30 cellular contexts compared by ENCODE assay signal in genomic region chr5:106962464-106963230, GRCh38.
"Had no signal": no experiment of that assay in that cellular context is flagged by ENCODE, and none has a peak within 500 bp of the region (broad histone marks: within the 10 kb centered on the region; RNA-seq: fewer than 3 reads in every experiment).

No MANE protein-coding gene starts in this region.

- H3K4me3 ChIP-seq: body of pancreas, coronary artery, dorsolateral prefrontal cortex, gastrocnemius medialis, hepatocyte, thyroid gland, upper lobe of right lung had no signal

- H3K27me3 ChIP-seq: body of pancreas, dorsolateral prefrontal cortex, gastrocnemius medialis, hepatocyte, thyroid gland, upper lobe of right lung had no signal

- FAIRE-seq: keratinocyte, small intestine had no signal

- ATAC-seq: activated CD4-positive, alpha-beta T cell treated with anti-CD3 and anti-CD28 coated beads for 36 hours; activated T-cell treated with anti-CD3 and anti-CD28 coated beads, Interleukin-2, amount 50 U/mL, for 72 hours; body of pancreas; gastrocnemius medialis; left colon; natural killer cell treated with Interleukin-12 subunit alpha and Interleukin-12 subunit beta and Interleukin-15 and Interleukin-18, amount 100 ng/mL, for 72 hours; sciatic nerve; stimulated activated memory B cell treated with anti-CD40 and anti-IgM and Interleukin-4, amounts not matched to agents 10 μg/mL and 1 μg/mL and 100 μg/mL, for 72 hours; stimulated activated naive CD8-positive, alpha-beta T cell treated with anti-CD3 and anti-CD28 coated beads, Interleukin-15, amount 100 ng/mL, for 72 hours; upper lobe of right lung had no signal

- H3K9me3 Mint-ChIP-seq: natural killer cell treated with Interleukin-12 subunit alpha and Interleukin-12 subunit beta and Interleukin-15 and Interleukin-18, amount 100 ng/mL, for 72 hours had no signal

- H3K27ac ChIP-seq: body of pancreas, coronary artery, dorsolateral prefrontal cortex, gastrocnemius medialis, hepatocyte, thyroid gland, upper lobe of right lung had no signal

- H3K4me3 Mint-ChIP-seq: activated CD4-positive, alpha-beta T cell treated with anti-CD3 and anti-CD28 coated beads for 36 hours; activated naive CD8-positive, alpha-beta T cell; activated T-cell treated with anti-CD3 and anti-CD28 coated beads, Interleukin-2, amount 50 U/mL, for 72 hours; natural killer cell treated with Interleukin-12 subunit alpha and Interleukin-12 subunit beta and Interleukin-15 and Interleukin-18, amount 100 ng/mL, for 72 hours; stimulated activated memory B cell treated with anti-CD40 and anti-IgM and Interleukin-4, amounts not matched to agents 10 μg/mL and 1 μg/mL and 100 μg/mL, for 72 hours; stimulated activated naive CD8-positive, alpha-beta T cell treated with anti-CD3 and anti-CD28 coated beads, Interleukin-15, amount 100 ng/mL, for 72 hours had no signal

- H3K36me3 Mint-ChIP-seq: activated naive CD8-positive, alpha-beta T cell; natural killer cell treated with Interleukin-12 subunit alpha and Interleukin-12 subunit beta and Interleukin-15 and Interleukin-18, amount 100 ng/mL, for 72 hours; stimulated activated memory B cell treated with anti-CD40 and anti-IgM and Interleukin-4, amounts not matched to agents 10 μg/mL and 1 μg/mL and 100 μg/mL, for 72 hours had no signal

- H3K4me2 ChIP-seq: hepatocyte had no signal

- H3K27ac Mint-ChIP-seq: activated CD4-positive, alpha-beta T cell treated with anti-CD3 and anti-CD28 coated beads for 36 hours; activated naive CD8-positive, alpha-beta T cell; activated T-cell treated with anti-CD3 and anti-CD28 coated beads, Interleukin-2, amount 50 U/mL, for 72 hours; natural killer cell treated with Interleukin-12 subunit alpha and Interleukin-12 subunit beta and Interleukin-15 and Interleukin-18, amount 100 ng/mL, for 72 hours; stimulated activated memory B cell treated with anti-CD40 and anti-IgM and Interleukin-4, amounts not matched to agents 10 μg/mL and 1 μg/mL and 100 μg/mL, for 72 hours; stimulated activated naive CD8-positive, alpha-beta T cell treated with anti-CD3 and anti-CD28 coated beads, Interleukin-15, amount 100 ng/mL, for 72 hours had no signal

- DNase-seq: activated CD4-positive, alpha-beta T cell treated with anti-CD3 and anti-CD28 coated beads for 36 hours; activated CD4-positive, alpha-beta T cell treated with anti-CD3 and anti-CD28 coated beads, Interleukin-2, amount 50 U/mL, for 4 hours; activated CD4-positive, CD25-positive, alpha-beta regulatory T cell; activated naive CD4-positive, alpha-beta T cell treated with Interleukin-2 at 50 U/mL for 16 hours; activated T-cell treated with anti-CD3 and anti-CD28 coated beads for 4 hours; activated T-cell treated with anti-CD3 and anti-CD28 coated beads, Interleukin-2, amount 50 U/mL, for 72 hours; anterior cingulate cortex; body of pancreas; dorsolateral prefrontal cortex; effector memory CD4-positive, alpha-beta T cell; erythroblast; gastrocnemius medialis; left colon; mammary epithelial cell; posterior cingulate gyrus; small intestine; stimulated activated CD4-positive, alpha-beta T cell treated with anti-CD3 and anti-CD28 coated beads, Interleukin-1b, Interleukin-23, amount 100 ng/mL, for 48 hours; stimulated activated CD4-positive, alpha-beta T cell treated with anti-CD3 and anti-CD28 coated beads, Interleukin-4, amount 100 ng/mL, for 4 hours; stimulated activated CD8-positive, alpha-beta memory T cell treated with anti-CD3 and anti-CD28 coated beads, Interleukin-4, amount 100 ng/mL, for 48 hours; stimulated activated naive CD8-positive, alpha-beta T cell treated with anti-CD3 and anti-CD28 coated beads, Interleukin-15, amount 100 ng/mL, for 72 hours; substantia nigra; thyroid gland; upper lobe of right lung had no signal

- H3K79me2 ChIP-seq: hepatocyte had no signal

- H2AFZ ChIP-seq: hepatocyte had no signal

- H3K27me3 Mint-ChIP-seq: activated CD4-positive, alpha-beta T cell treated with anti-CD3 and anti-CD28 coated beads for 36 hours; activated naive CD8-positive, alpha-beta T cell; stimulated activated memory B cell treated with anti-CD40 and anti-IgM and Interleukin-4, amounts not matched to agents 10 μg/mL and 1 μg/mL and 100 μg/mL, for 72 hours; stimulated activated naive CD8-positive, alpha-beta T cell treated with anti-CD3 and anti-CD28 coated beads, Interleukin-15, amount 100 ng/mL, for 72 hours had no signal

- H3K36me3 ChIP-seq: gastrocnemius medialis, thyroid gland, upper lobe of right lung had no signal

- H3K9me3 ChIP-seq: body of pancreas, gastrocnemius medialis, thyroid gland, upper lobe of right lung had no signal

- H3K4me1 Mint-ChIP-seq: activated CD4-positive, alpha-beta T cell treated with anti-CD3 and anti-CD28 coated beads for 36 hours; stimulated activated memory B cell treated with anti-CD40 and anti-IgM and Interleukin-4, amounts not matched to agents 10 μg/mL and 1 μg/mL and 100 μg/mL, for 72 hours; stimulated activated naive CD8-positive, alpha-beta T cell treated with anti-CD3 and anti-CD28 coated beads, Interleukin-15, amount 100 ng/mL, for 72 hours had no signal

- H3K4me1 ChIP-seq: body of pancreas, gastrocnemius medialis, thyroid gland, upper lobe of right lung had no signal
